Comparison of ENCODE assay signal across 1 cellular context in genomic region chr16:75351183-75351582, GRCh38.
TF ChIP-seq lines count a peak whose summit lies in the region.

No MANE protein-coding gene starts in this region.

TF ChIP-seq in SK-N-SH treated with all-trans-retinoic acid at 6 μM for 48 hours, 23 proteins besides CTCF, POLR2A, EP300 and RAD21 (continued from another document):
- TF ChIP-seq TCF4 (CRISPR knock-in tag; IDR thresholded peaks at IDR 0.05; ENCODE audit: borderline replicate concordance) = peak; percentile 44; the same call in 1 of the 2 replicates
- no peak for TF ChIP-seq ARNTL (CRISPR knock-in tag; IDR thresholded peaks at IDR 0.05; ENCODE audit: borderline replicate concordance, low read depth)
- TF ChIP-seq CSDC2 (CRISPR knock-in tag; IDR thresholded peaks at IDR 0.05) = no peak
- no peak for TF ChIP-seq PPARA (CRISPR knock-in tag; IDR thresholded peaks at IDR 0.05; ENCODE audit: borderline replicate concordance)
